ENCODE assay signal across 9 cellular contexts in genomic region chr17:78272181-78272913, GRCh38. TPM values are rescaled to one million over a fixed set of nuclear protein-coding genes. Genes with fewer than 3 reads are reported as not detected.
DNase-seq lines count a peak whose midpoint lies in the region; ATAC-seq and TF ChIP-seq lines count a peak whose summit lies in the region.
"Had no signal": no experiment of that assay in that cellular context is flagged by ENCODE, and none has a peak within 500 bp of the region (broad histone marks: within the 10 kb centered on the region; RNA-seq: fewer than 3 reads in every experiment).

No MANE protein-coding gene starts in this region.

- ATAC-seq in activated CD4-positive, alpha-beta T cell treated with anti-CD3 and anti-CD28 coated beads for 36 hours = peak; percentile 94
- no peak for ATAC-seq in GM18870 (IDR thresholded peaks at IDR 0.05; ENCODE audit: unreplicated experiment)

- POLR2A ChIA-PET in activated CD4-positive, alpha-beta T cell treated with anti-CD3 and anti-CD28 coated beads for 36 hours (lab: Charles Lee) = no interaction called here

- no peaks in the 10 kb centered on the region for H3K36me3 Mint-ChIP-seq in activated CD4-positive, alpha-beta T cell treated with anti-CD3 and anti-CD28 coated beads for 36 hours (ENCODE audit: low read depth)

- H3K27ac ChIP-seq in epithelial cell of prostate (peak overlapping the region; percentile 21), osteoblast (ENCODE audit: low read depth, low read length) (no peak overlapping the region), ascending aorta (no peak overlapping the region)

- DNase-seq in NCI-H345 (lab: John Stamatoyannopoulos, UW) = peak; percentile 30
- no peak for DNase-seq in NCI-H345 treated with DMSO at 0.1 percent for 48 hours (lab: John Stamatoyannopoulos, UW; ENCODE audit: unreplicated experiment)
- peak; percentile 86 for DNase-seq in activated CD4-positive, alpha-beta T cell treated with anti-CD3 and anti-CD28 coated beads for 36 hours
- peak; percentile 95 for DNase-seq in epithelial cell of prostate (ENCODE audit: low read depth, low spot score)
- peak; percentile 75 for DNase-seq in osteoblast (ENCODE audit: insufficient read length, low spot score, missing footprints)
- DNase-seq in SIG-M5 treated with dmso at 0.1 percent for 504 hours (lab: John Stamatoyannopoulos, UW; ENCODE audit: unreplicated experiment) = no peak
- DNase-seq in ascending aorta (ENCODE audit: low spot score in 2 of 2) = no peak

- CTCF ChIA-PET in activated CD4-positive, alpha-beta T cell treated with anti-CD3 and anti-CD28 coated beads for 36 hours (lab: Charles Lee) = interaction anchor here (0.6 to 3.0 kb wide), 5 partner anchors 15 to 401 kb away, joined by 3 to 16 read pairs (median 4); no protein-coding TSS in a partner anchor

- H3K4me3 ChIP-seq in osteoblast (ENCODE audit: insufficient read depth, low read length) (no peak overlapping the region), ascending aorta (no peak overlapping the region)

- H3K9me3 Mint-ChIP-seq in activated CD4-positive, alpha-beta T cell treated with anti-CD3 and anti-CD28 coated beads for 36 hours (ENCODE audit: low read depth) = no peaks in the 10 kb centered on the region

- no peaks in the 10 kb centered on the region for H3K9me3 ChIP-seq in osteoblast (ENCODE audit: low read depth, low read length)
- no peaks in the 10 kb centered on the region for H3K9me3 ChIP-seq in ascending aorta

- intact Hi-C loops in activated CD4-positive, alpha-beta T cell treated with anti-CD3 and anti-CD28 coated beads for 36 hours (cut with DNase I, micrococcal nuclease) = no loop called here
- intact Hi-C loops in ascending aorta (cut with DNase I) = no loop called here

- H3K27me3 Mint-ChIP-seq in activated CD4-positive, alpha-beta T cell treated with anti-CD3 and anti-CD28 coated beads for 36 hours = no peaks in the 10 kb centered on the region

- H3K79me2 ChIP-seq in osteoblast (ENCODE audit: insufficient read depth, low read length) = no peaks in the 10 kb centered on the region

- H3K4me1 ChIP-seq in osteoblast (ENCODE audit: insufficient read depth, low read length) (no peaks in the 10 kb centered on the region), ascending aorta (no peaks in the 10 kb centered on the region)

- no peak overlapping the region for H3K4me2 ChIP-seq in osteoblast (ENCODE audit: insufficient read depth, low read length)

- no peaks in the 10 kb centered on the region for H4K20me1 ChIP-seq in osteoblast (ENCODE audit: insufficient read depth, low read length)

- H3K4me3 Mint-ChIP-seq in activated CD4-positive, alpha-beta T cell treated with anti-CD3 and anti-CD28 coated beads for 36 hours = no peak overlapping the region

- no peak for TF ChIP-seq CTCF in osteoblast (IDR thresholded peaks at IDR 0.05; ENCODE audit: extremely low read depth, low read depth, low read length)
- TF ChIP-seq CTCF in ascending aorta (IDR thresholded peaks at IDR 0.05) = no peak

- H2AFZ ChIP-seq in osteoblast (ENCODE audit: low read length) = no peak overlapping the region

- H3K27ac Mint-ChIP-seq in activated CD4-positive, alpha-beta T cell treated with anti-CD3 and anti-CD28 coated beads for 36 hours = peak overlapping the region; percentile 31

- H3K27me3 ChIP-seq in osteoblast (ENCODE audit: insufficient read depth, low read length) (peaks cover 54% of the 10 kb centered on the region), ascending aorta (peaks cover 5% of the 10 kb centered on the region)

- H3K36me3 ChIP-seq in osteoblast (ENCODE audit: insufficient read depth, low read length) (no peaks in the 10 kb centered on the region), ascending aorta (no peaks in the 10 kb centered on the region)

- H3K4me1 Mint-ChIP-seq in activated CD4-positive, alpha-beta T cell treated with anti-CD3 and anti-CD28 coated beads for 36 hours = peaks cover 36% of the 10 kb centered on the region

RNA-seq across cellular contexts. Expression of gene TMEM235, which starts 40.9 kb away (rescaled TPM):
- not detected for total RNA-seq in activated CD4-positive, alpha-beta T cell treated with anti-CD3 and anti-CD28 coated beads for 36 hours
- total RNA-seq in osteoblast (not detected in 2 replicates), ascending aorta (not detected)
- total RNA-seq: T-helper 1 cell treated with Interleukin-12 subunit alpha and Interleukin-12 subunit beta and Interleukin-4 antibody, amounts not matched to agents 30 ng/mL and 1 ng/mL, for 36 hours had no signal

RNA-seq across cellular contexts. Expression of gene BIRC5, which starts 58.3 kb away (rescaled TPM):
- total RNA-seq in activated CD4-positive, alpha-beta T cell treated with anti-CD3 and anti-CD28 coated beads for 36 hours = 100 to 1,000 TPM; 100 to 107 TPM
- total RNA-seq in osteoblast (8.0 and 11.5 TPM in 2 replicates), ascending aorta (0.11 TPM)

Comparison
In these comparisons a context has a peak if more than half of its experiments do, and no peak if none do; other contexts are left out.
1. DNase-seq: peak in NCI-H345 (single experiment), activated CD4-positive, alpha-beta T cell treated with anti-CD3 and anti-CD28 coated beads for 36 hours (single experiment), epithelial cell of prostate (single experiment) and osteoblast (single experiment); none in NCI-H345 treated with DMSO at 0.1 percent for 48 hours (single experiment), SIG-M5 treated with dmso at 0.1 percent for 504 hours (single experiment) and ascending aorta (0 of 2).